Comparison of ENCODE assay signal across 17 cellular contexts in the genomic region with DNA sequence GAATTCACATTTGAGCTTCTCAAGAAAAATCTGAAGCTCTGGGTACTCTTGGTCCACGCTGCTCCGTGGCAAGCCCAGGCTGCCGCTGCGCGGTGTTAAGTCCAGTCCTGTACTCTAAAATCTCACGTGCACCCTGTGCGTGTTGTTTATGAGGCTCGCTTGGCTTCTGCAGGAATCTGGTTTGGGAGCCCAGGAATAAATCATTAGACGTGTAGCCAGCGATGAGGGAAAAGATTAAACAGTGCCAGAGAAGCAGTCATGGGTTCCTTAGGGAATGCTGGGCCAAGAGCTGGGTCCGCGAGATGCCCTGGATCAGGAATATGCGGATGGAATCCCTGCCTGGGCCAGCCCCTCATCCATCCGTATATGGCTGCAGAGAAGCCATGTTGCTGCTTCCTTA.
DNase-seq lines count a peak whose midpoint lies in the region; ATAC-seq, FAIRE-seq and TF ChIP-seq lines count a peak whose summit lies in the region.
"Had no signal": no experiment of that assay in that cellular context is flagged by ENCODE, and none has a peak within 500 bp of the region (broad histone marks: within the 10 kb centered on the region; RNA-seq: fewer than 3 reads in every experiment).

No MANE protein-coding gene starts in this region.

- no peaks in the 10 kb centered on the region for H3K36me3 ChIP-seq in GM23338 (ENCODE audit: insufficient read depth)
- no peaks in the 10 kb centered on the region for H3K36me3 ChIP-seq in body of pancreas (replicated peaks in 1 of 2; ENCODE audit: insufficient read depth in 1 of 2, low read depth in 2 of 2)
- H3K36me3 ChIP-seq in kidney (ENCODE audit: control insufficient read depth in 1 of 2, insufficient read depth in 2 of 2, low read length in 2 of 2), result no peaks in the 10 kb centered on the region
- H3K36me3 ChIP-seq: brain microvascular endothelial cell, SJSA1 had no signal

- FAIRE-seq in kidney (lab: Jason Lieb, UNC), result no peak

- intact Hi-C loops in body of pancreas (cut with DNase I) (no loop called here), lower leg skin (cut with DNase I; ENCODE audit: low total_unique reads) (no loop called here), kidney (cut with DNase I) (no loop called here)

- TF ChIP-seq CTCF in GM23338 (conservative IDR thresholded peaks at IDR 0.05; ENCODE audit: low read depth in 2 of 2) (no peak), body of pancreas (IDR thresholded peaks at IDR 0.05) (no peak), lower leg skin (IDR thresholded peaks at IDR 0.05) (no peak), kidney (IDR thresholded peaks at IDR 0.05; ENCODE audit: borderline replicate concordance, extremely low read depth, insufficient read depth) (no peak)

- ATAC-seq in GM23338, result peak; percentile 21; the same call in 1 of the 3 replicates
- peak; percentile 50 for ATAC-seq in body of pancreas
- no peak for ATAC-seq in HG03045 (IDR thresholded peaks at IDR 0.05; ENCODE audit: unreplicated experiment)
- ATAC-seq: stimulated activated naive CD8-positive, alpha-beta T cell treated with anti-CD3 and anti-CD28 coated beads, Interleukin-15, amount 100 ng/mL, for 72 hours had no signal

- H3K27me3 ChIP-seq in GM23338 (ENCODE audit: insufficient read depth) (no peaks in the 10 kb centered on the region), body of pancreas (no peaks in the 10 kb centered on the region)
- H3K27me3 ChIP-seq: SJSA1 had no signal

- H3K9me2 ChIP-seq in GM23338 (ENCODE audit: insufficient read depth), result peaks cover 7% of the 10 kb centered on the region; the same call in 1 of the 2 replicates

- H2AFZ ChIP-seq in GM23338, result peak overlapping the region; percentile 78

- peaks cover 9% of the 10 kb centered on the region for H3K27me3 Mint-ChIP-seq in GM23338 (ENCODE audit: insufficient read depth, low read depth, poor library complexity)

- DNase-seq in GM23338 (ENCODE audit: low spot score), result no peak
- peak in 3 of 4 donors; percentile 16 to 35 (median 22) for DNase-seq in body of pancreas
- peak; percentile 74 to 87 for DNase-seq in lower leg skin (ENCODE audit: low spot score in 2 of 2)
- peak; percentile 18 for DNase-seq in stromal cell of bone marrow (ENCODE audit: low read depth)
- DNase-seq in Kasumi-1 (lab: John Stamatoyannopoulos, UW), result no peak
- DNase-seq in kidney, result no peak
- DNase-seq in NCI-H69 (lab: John Stamatoyannopoulos, UW), result no peak
- DNase-seq: AML-193; brain microvascular endothelial cell; GF-D8; H7; left cardiac atrium; NCI-H187; NCI-H510A treated with DMSO at 0.1 percent for 48 hours; stimulated activated naive CD8-positive, alpha-beta T cell treated with anti-CD3 and anti-CD28 coated beads, Interleukin-15, amount 100 ng/mL, for 72 hours had no signal

- H3K4me3 ChIP-seq in GM23338 (no peak overlapping the region), body of pancreas (no peak overlapping the region), lower leg skin (ENCODE audit: low read depth, poor library complexity, severe bottlenecking) (no peak overlapping the region), kidney (ENCODE audit: low read length in 2 of 2) (no peak overlapping the region)
- H3K4me3 ChIP-seq: SJSA1 had no signal

- H3K9me3 ChIP-seq in body of pancreas (no peaks in the 10 kb centered on the region), kidney (ENCODE audit: control insufficient read depth in 1 of 2, low read length in 2 of 2) (no peaks in the 10 kb centered on the region)
- H3K9me3 ChIP-seq: SJSA1 had no signal

- no peaks in the 10 kb centered on the region for H4K20me1 ChIP-seq in GM23338 (replicated peaks; ENCODE audit: insufficient read depth)

- no peak overlapping the region for H3K4me3 Mint-ChIP-seq in GM23338
- H3K4me3 Mint-ChIP-seq: stimulated activated naive CD8-positive, alpha-beta T cell treated with anti-CD3 and anti-CD28 coated beads, Interleukin-15, amount 100 ng/mL, for 72 hours had no signal

- H3K4me1 ChIP-seq in GM23338 (ENCODE audit: insufficient read depth) (no peaks in the 10 kb centered on the region), body of pancreas (no peaks in the 10 kb centered on the region), kidney (ENCODE audit: control insufficient read depth in 1 of 2, insufficient read depth in 1 of 2, low read depth in 1 of 2, low read length in 2 of 2) (peaks cover 0 to under 1% of the 10 kb centered on the region in 2 donors)

- no peaks in the 10 kb centered on the region for H3K79me2 ChIP-seq in GM23338 (replicated peaks; ENCODE audit: insufficient read depth)

- 58 to 65% methylated on average over 14 of the region's 14 CpGs for WGBS in body of pancreas, 2 donors
- 30 to 32% methylated on average over 14 of the region's 14 CpGs for WGBS in lower leg skin, 2 donors

- H3K36me3 Mint-ChIP-seq in GM23338 (ENCODE audit: low read depth), result no peaks in the 10 kb centered on the region; the same call in 2 of the 3 replicates

- no peak overlapping the region for H3K27ac ChIP-seq in GM23338 (ENCODE audit: low read depth)
- H3K27ac ChIP-seq in body of pancreas, result no peak overlapping the region
- no peak overlapping the region for H3K27ac ChIP-seq in kidney (ENCODE audit: low read depth in 2 of 2, low read length in 2 of 2)
- H3K27ac ChIP-seq: brain microvascular endothelial cell, SJSA1 had no signal

- no peaks in the 10 kb centered on the region; the same call in 2 of the 3 replicates for H3K4me1 Mint-ChIP-seq in GM23338
- H3K4me1 Mint-ChIP-seq: stimulated activated naive CD8-positive, alpha-beta T cell treated with anti-CD3 and anti-CD28 coated beads, Interleukin-15, amount 100 ng/mL, for 72 hours had no signal

- H3K27ac Mint-ChIP-seq in GM23338, result no peak overlapping the region
- H3K27ac Mint-ChIP-seq: stimulated activated naive CD8-positive, alpha-beta T cell treated with anti-CD3 and anti-CD28 coated beads, Interleukin-15, amount 100 ng/mL, for 72 hours had no signal

- H3K9ac ChIP-seq in kidney (ENCODE audit: low read length in 2 of 2), result no peak overlapping the region

- no peaks in the 10 kb centered on the region for H3F3A ChIP-seq in GM23338 (replicated peaks; ENCODE audit: low read depth)

- TF ChIP-seq POLR2A in body of pancreas (IDR thresholded peaks at IDR 0.05) (no peak), lower leg skin (IDR thresholded peaks at IDR 0.05) (no peak)

- no peak overlapping the region for H3K4me2 ChIP-seq in GM23338

- H3K9me3 Mint-ChIP-seq in GM23338, result no peaks in the 10 kb centered on the region
- H3K9me3 Mint-ChIP-seq: stimulated activated naive CD8-positive, alpha-beta T cell treated with anti-CD3 and anti-CD28 coated beads, Interleukin-15, amount 100 ng/mL, for 72 hours had no signal

TF ChIP-seq in GM23338, 12 proteins besides CTCF, POLR2A, EP300 and RAD21 (continues in another document):
- TF ChIP-seq POLR2AphosphoS5 (IDR thresholded peaks at IDR 0.05; ENCODE audit: low read depth) (no peak), EZH2phosphoT487 (IDR thresholded peaks at IDR 0.05; ENCODE audit: unreplicated experiment) (no peak), JUNB (IDR thresholded peaks at IDR 0.05; ENCODE audit: unreplicated experiment) (no peak), NANOG (IDR thresholded peaks at IDR 0.05; ENCODE audit: borderline replicate concordance) (no peak)

Comparison
In these comparisons a context has a peak if more than half of its experiments do, and no peak if none do; other contexts are left out.
1. DNase-seq: peak in body of pancreas (3 of 4), lower leg skin (2 of 2) and stromal cell of bone marrow (single experiment); none in GM23338 (single experiment), Kasumi-1 (0 of 2), kidney (single experiment) and NCI-H69 (single experiment).